ENCODE assay signal across 26 cellular contexts in genomic region chr7:101422361-101423195, GRCh38. TPM values are rescaled to one million over a fixed set of nuclear protein-coding genes. Genes with fewer than 3 reads are reported as not detected.
"Had no signal": no experiment of that assay in that cellular context is flagged by ENCODE, and none has a peak within 500 bp of the region (broad histone marks: within the 10 kb centered on the region; RNA-seq: fewer than 3 reads in every experiment).

No MANE protein-coding gene starts in this region.

- H3K9me3 Mint-ChIP-seq: activated naive CD4-positive, alpha-beta T cell treated with anti-CD3 and anti-CD28 coated beads, Interleukin-2, amount 50 U/mL, for 72 hours; activated naive CD8-positive, alpha-beta T cell treated with anti-CD3 and anti-CD28 coated beads, Interleukin-2, amount 50 U/mL, for 24 hours; activated T-cell treated with anti-CD3 and anti-CD28 coated beads, Interleukin-2, amount 50 U/mL, for 4 hours; central memory CD8-positive, alpha-beta T cell; T-helper 2 cell treated with Interferon-gamma antibody and Interleukin-4, amounts not matched to agents 5 μg/mL and 100 μg/mL, for 36 hours had no signal

- H3K27ac ChIP-seq: Peyer's patch, RWPE1, SJCRH30 had no signal

- H3K27me3 ChIP-seq: Peyer's patch, SJCRH30 had no signal

- H3K36me3 ChIP-seq: Peyer's patch, SJCRH30 had no signal

- ATAC-seq: activated CD8-positive, alpha-beta memory T cell treated with anti-CD3 and anti-CD28 coated beads, Interleukin-2, amount 10 ng/mL, durations not matched to agents 7 days and 5 days; activated naive CD4-positive, alpha-beta T cell treated with anti-CD3 and anti-CD28 coated beads, Interleukin-2, amount 50 U/mL, for 72 hours; activated naive CD8-positive, alpha-beta T cell treated with anti-CD3 and anti-CD28 coated beads, Interleukin-2, amount 50 U/mL, for 24 hours; activated T-cell treated with anti-CD3 and anti-CD28 coated beads, Interleukin-2, amount 50 U/mL, for 4 hours had no signal

- H3K4me3 Mint-ChIP-seq: activated CD8-positive, alpha-beta memory T cell treated with anti-CD3 and anti-CD28 coated beads, Interleukin-2, amount 10 ng/mL, durations not matched to agents 7 days and 5 days; activated naive CD8-positive, alpha-beta T cell treated with anti-CD3 and anti-CD28 coated beads, Interleukin-2, amount 50 U/mL, for 24 hours; activated T-cell treated with anti-CD3 and anti-CD28 coated beads, Interleukin-2, amount 50 U/mL, for 4 hours; brain; central memory CD8-positive, alpha-beta T cell; T-helper 2 cell treated with Interferon-gamma antibody and Interleukin-4, amounts not matched to agents 5 μg/mL and 100 μg/mL, for 36 hours had no signal

- H3K4me1 Mint-ChIP-seq: activated CD8-positive, alpha-beta memory T cell treated with anti-CD3 and anti-CD28 coated beads, Interleukin-2, amount 10 ng/mL, durations not matched to agents 7 days and 5 days; brain; central memory CD8-positive, alpha-beta T cell had no signal

- H3K4me3 ChIP-seq: Peyer's patch, SJCRH30 had no signal

- DNase-seq: activated CD4-positive, alpha-beta T cell treated with anti-CD3 and anti-CD28 coated beads for 48 hours; activated CD4-positive, alpha-beta T cell treated with anti-CD3 and anti-CD28 coated beads, Interleukin-2, amount 50 U/mL, for 4 hours; activated CD4-positive, CD25-positive, alpha-beta regulatory T cell treated with anti-CD3 and anti-CD28 coated beads, Interleukin-2, amount 50 U/mL, for 72 hours; activated CD8-positive, alpha-beta memory T cell treated with anti-CD3 and anti-CD28 coated beads, Interleukin-2, amount 10 ng/mL, durations not matched to agents 7 days and 5 days; activated effector memory CD4-positive, alpha-beta T cell treated with anti-CD3 and anti-CD28 coated beads, Interleukin-2, amount 50 U/mL, for 16 hours; activated naive CD4-positive, alpha-beta T cell treated with Interleukin-2 at 50 U/mL for 16 hours; activated naive CD8-positive, alpha-beta T cell treated with anti-CD3 and anti-CD28 coated beads, Interleukin-2, amount 50 U/mL, for 24 hours; activated T-cell treated with anti-CD3 and anti-CD28 coated beads, Interleukin-2, amount 50 U/mL, for 4 hours; amygdala; Kasumi-1; NCI-H1105 treated with DMSO at 0.1 percent for 48 hours; NCI-H1436 treated with DMSO at 0.1 percent for 48 hours; NCI-H187; NCI-H2081; NCI-H510A treated with DMSO at 0.1 percent for 48 hours; NCI-H69; Peyer's patch; Right ventricle myocardium superior; SJCRH30; SK-N-SH had no signal

- H3K4me1 ChIP-seq: Peyer's patch, SJCRH30 had no signal

- H3K27ac Mint-ChIP-seq: activated CD8-positive, alpha-beta memory T cell treated with anti-CD3 and anti-CD28 coated beads, Interleukin-2, amount 10 ng/mL, durations not matched to agents 7 days and 5 days; activated naive CD4-positive, alpha-beta T cell treated with anti-CD3 and anti-CD28 coated beads, Interleukin-2, amount 50 U/mL, for 72 hours; activated naive CD8-positive, alpha-beta T cell treated with anti-CD3 and anti-CD28 coated beads, Interleukin-2, amount 50 U/mL, for 24 hours; brain; T-helper 2 cell treated with Interferon-gamma antibody and Interleukin-4, amounts not matched to agents 5 μg/mL and 100 μg/mL, for 36 hours had no signal

- H3K36me3 Mint-ChIP-seq: activated CD8-positive, alpha-beta memory T cell treated with anti-CD3 and anti-CD28 coated beads, Interleukin-2, amount 10 ng/mL, durations not matched to agents 7 days and 5 days; activated naive CD4-positive, alpha-beta T cell treated with anti-CD3 and anti-CD28 coated beads, Interleukin-2, amount 50 U/mL, for 72 hours had no signal

- H3K9me3 ChIP-seq: Peyer's patch, SJCRH30, SK-N-SH had no signal

RNA-seq across cellular contexts. Expression of gene COL26A1, which starts 59.9 kb away (rescaled TPM):
- total RNA-seq: activated CD8-positive, alpha-beta memory T cell treated with anti-CD3 and anti-CD28 coated beads, Interleukin-2, amount 10 ng/mL, durations not matched to agents 7 days and 5 days; activated naive CD4-positive, alpha-beta T cell treated with anti-CD3 and anti-CD28 coated beads, Interleukin-2, amount 50 U/mL, for 72 hours; Peyer's patch; Right ventricle myocardium superior; T-helper 1 cell treated with Interleukin-12 subunit alpha and Interleukin-12 subunit beta and Interleukin-4 antibody, amounts not matched to agents 30 ng/mL and 1 ng/mL, for 36 hours had no signal
